Comparison of ENCODE assay signal across 1 cellular context in genomic region chr22:20456064-20456721, GRCh38.
TF ChIP-seq lines count a peak whose summit lies in the region.

No MANE protein-coding gene starts in this region.

TF ChIP-seq in HEK293, 187 proteins besides CTCF, POLR2A, EP300 and RAD21 (continued from another document and continues in another):
- TF ChIP-seq, protein P1, sequence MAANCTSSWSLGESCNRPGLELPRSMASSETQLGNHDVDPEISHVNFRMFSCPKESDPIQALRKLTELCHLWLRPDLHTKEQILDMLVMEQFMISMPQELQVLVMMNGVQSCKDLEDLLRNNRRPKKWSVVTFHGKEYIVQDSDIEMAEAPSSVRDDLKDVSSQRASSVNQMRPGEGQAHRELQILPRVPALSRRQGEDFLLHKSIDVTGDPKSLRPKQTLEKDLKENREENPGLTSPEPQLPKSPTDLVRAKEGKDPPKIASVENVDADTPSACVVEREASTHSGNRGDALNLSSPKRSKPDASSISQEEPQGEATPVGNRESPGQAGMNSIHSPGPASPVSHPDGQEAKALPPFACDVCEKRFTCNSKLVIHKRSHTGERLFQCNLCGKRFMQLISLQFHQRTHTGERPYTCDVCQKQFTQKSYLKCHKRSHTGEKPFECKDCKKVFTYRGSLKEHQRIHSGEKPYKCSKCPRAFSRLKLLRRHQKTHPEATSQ (tag by site-specific recombination; IDR thresholded peaks at IDR 0.05) = no peak
- no peak for TF ChIP-seq ZNF19 (tag by site-specific recombination; IDR thresholded peaks at IDR 0.05; ENCODE audit: low read depth)
- TF ChIP-seq, protein P2, sequence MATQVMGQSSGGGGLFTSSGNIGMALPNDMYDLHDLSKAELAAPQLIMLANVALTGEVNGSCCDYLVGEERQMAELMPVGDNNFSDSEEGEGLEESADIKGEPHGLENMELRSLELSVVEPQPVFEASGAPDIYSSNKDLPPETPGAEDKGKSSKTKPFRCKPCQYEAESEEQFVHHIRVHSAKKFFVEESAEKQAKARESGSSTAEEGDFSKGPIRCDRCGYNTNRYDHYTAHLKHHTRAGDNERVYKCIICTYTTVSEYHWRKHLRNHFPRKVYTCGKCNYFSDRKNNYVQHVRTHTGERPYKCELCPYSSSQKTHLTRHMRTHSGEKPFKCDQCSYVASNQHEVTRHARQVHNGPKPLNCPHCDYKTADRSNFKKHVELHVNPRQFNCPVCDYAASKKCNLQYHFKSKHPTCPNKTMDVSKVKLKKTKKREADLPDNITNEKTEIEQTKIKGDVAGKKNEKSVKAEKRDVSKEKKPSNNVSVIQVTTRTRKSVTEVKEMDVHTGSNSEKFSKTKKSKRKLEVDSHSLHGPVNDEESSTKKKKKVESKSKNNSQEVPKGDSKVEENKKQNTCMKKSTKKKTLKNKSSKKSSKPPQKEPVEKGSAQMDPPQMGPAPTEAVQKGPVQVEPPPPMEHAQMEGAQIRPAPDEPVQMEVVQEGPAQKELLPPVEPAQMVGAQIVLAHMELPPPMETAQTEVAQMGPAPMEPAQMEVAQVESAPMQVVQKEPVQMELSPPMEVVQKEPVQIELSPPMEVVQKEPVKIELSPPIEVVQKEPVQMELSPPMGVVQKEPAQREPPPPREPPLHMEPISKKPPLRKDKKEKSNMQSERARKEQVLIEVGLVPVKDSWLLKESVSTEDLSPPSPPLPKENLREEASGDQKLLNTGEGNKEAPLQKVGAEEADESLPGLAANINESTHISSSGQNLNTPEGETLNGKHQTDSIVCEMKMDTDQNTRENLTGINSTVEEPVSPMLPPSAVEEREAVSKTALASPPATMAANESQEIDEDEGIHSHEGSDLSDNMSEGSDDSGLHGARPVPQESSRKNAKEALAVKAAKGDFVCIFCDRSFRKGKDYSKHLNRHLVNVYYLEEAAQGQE (tag by site-specific recombination; IDR thresholded peaks at IDR 0.05) = no peak
- TF ChIP-seq, protein P3, sequence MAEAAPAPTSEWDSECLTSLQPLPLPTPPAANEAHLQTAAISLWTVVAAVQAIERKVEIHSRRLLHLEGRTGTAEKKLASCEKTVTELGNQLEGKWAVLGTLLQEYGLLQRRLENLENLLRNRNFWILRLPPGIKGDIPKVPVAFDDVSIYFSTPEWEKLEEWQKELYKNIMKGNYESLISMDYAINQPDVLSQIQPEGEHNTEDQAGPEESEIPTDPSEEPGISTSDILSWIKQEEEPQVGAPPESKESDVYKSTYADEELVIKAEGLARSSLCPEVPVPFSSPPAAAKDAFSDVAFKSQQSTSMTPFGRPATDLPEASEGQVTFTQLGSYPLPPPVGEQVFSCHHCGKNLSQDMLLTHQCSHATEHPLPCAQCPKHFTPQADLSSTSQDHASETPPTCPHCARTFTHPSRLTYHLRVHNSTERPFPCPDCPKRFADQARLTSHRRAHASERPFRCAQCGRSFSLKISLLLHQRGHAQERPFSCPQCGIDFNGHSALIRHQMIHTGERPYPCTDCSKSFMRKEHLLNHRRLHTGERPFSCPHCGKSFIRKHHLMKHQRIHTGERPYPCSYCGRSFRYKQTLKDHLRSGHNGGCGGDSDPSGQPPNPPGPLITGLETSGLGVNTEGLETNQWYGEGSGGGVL (tag by site-specific recombination; IDR thresholded peaks at IDR 0.05) = no peak
- no peak for TF ChIP-seq ZNF473 (tag by site-specific recombination; IDR thresholded peaks at IDR 0.05)
- TF ChIP-seq ZNF174 (tag by site-specific recombination; IDR thresholded peaks at IDR 0.05) = no peak
- peak; percentile 67 for TF ChIP-seq EGR2 (tag by site-specific recombination; IDR thresholded peaks at IDR 0.05; ENCODE audit: low read depth)
- no peak for TF ChIP-seq ELK4 (IDR thresholded peaks at IDR 0.05; ENCODE audit: borderline replicate concordance, low read depth, low read length)
- no peak for TF ChIP-seq ZSCAN18 (tag by site-specific recombination; IDR thresholded peaks at IDR 0.05)
- no peak for TF ChIP-seq MZF1 (tag by site-specific recombination; IDR thresholded peaks at IDR 0.05; ENCODE audit: borderline replicate concordance)
- TF ChIP-seq ZNF2 (tag by site-specific recombination; IDR thresholded peaks at IDR 0.05) = peak; percentile 76
- TF ChIP-seq ZNF585B (tag by site-specific recombination; IDR thresholded peaks at IDR 0.05) = no peak
- no peak for TF ChIP-seq ZBTB26 (tag by site-specific recombination; optimal IDR thresholded peaks at IDR 0.05)
- no peak for TF ChIP-seq KLF16 (tag by site-specific recombination; IDR thresholded peaks at IDR 0.05)
- TF ChIP-seq ZSCAN16 (tag by site-specific recombination; IDR thresholded peaks at IDR 0.05) = no peak
- TF ChIP-seq, protein P4, sequence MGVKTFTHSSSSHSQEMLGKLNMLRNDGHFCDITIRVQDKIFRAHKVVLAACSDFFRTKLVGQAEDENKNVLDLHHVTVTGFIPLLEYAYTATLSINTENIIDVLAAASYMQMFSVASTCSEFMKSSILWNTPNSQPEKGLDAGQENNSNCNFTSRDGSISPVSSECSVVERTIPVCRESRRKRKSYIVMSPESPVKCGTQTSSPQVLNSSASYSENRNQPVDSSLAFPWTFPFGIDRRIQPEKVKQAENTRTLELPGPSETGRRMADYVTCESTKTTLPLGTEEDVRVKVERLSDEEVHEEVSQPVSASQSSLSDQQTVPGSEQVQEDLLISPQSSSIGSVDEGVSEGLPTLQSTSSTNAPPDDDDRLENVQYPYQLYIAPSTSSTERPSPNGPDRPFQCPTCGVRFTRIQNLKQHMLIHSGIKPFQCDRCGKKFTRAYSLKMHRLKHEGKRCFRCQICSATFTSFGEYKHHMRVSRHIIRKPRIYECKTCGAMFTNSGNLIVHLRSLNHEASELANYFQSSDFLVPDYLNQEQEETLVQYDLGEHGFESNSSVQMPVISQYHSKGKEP (tag by site-specific recombination; IDR thresholded peaks at IDR 0.05) = peak; percentile 57
- TF ChIP-seq, protein P5, sequence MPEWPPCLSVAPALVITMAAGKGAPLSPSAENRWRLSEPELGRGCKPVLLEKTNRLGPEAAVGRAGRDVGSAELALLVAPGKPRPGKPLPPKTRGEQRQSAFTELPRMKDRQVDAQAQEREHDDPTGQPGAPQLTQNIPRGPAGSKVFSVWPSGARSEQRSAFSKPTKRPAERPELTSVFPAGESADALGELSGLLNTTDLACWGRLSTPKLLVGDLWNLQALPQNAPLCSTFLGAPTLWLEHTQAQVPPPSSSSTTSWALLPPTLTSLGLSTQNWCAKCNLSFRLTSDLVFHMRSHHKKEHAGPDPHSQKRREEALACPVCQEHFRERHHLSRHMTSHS (tag by site-specific recombination; IDR thresholded peaks at IDR 0.05) = no peak
- no peak for TF ChIP-seq ZNF624 (tag by site-specific recombination; IDR thresholded peaks at IDR 0.05)
- TF ChIP-seq ZIC2 (tag by site-specific recombination; IDR thresholded peaks at IDR 0.05) = no peak
- TF ChIP-seq ZNF792 (tag by site-specific recombination; IDR thresholded peaks at IDR 0.05) = no peak
- no peak for TF ChIP-seq ZNF354C (tag by site-specific recombination; IDR thresholded peaks at IDR 0.05; ENCODE audit: borderline replicate concordance, low read depth)
- no peak for TF ChIP-seq ZBTB11 (tag by site-specific recombination; conservative IDR thresholded peaks at IDR 0.05; ENCODE audit: low read depth)
- TF ChIP-seq ZNF24 (tag by site-specific recombination; IDR thresholded peaks at IDR 0.05) = no peak
- TF ChIP-seq ZBTB49 (tag by site-specific recombination; IDR thresholded peaks at IDR 0.05; ENCODE audit: low read depth) = no peak
- TF ChIP-seq ZNF366 (tag by site-specific recombination; conservative IDR thresholded peaks at IDR 0.05) = no peak
- TF ChIP-seq ZFP69B (tag by site-specific recombination; IDR thresholded peaks at IDR 0.05) = no peak
- no peak for TF ChIP-seq ZNF777 (tag by site-specific recombination; IDR thresholded peaks at IDR 0.05; ENCODE audit: borderline replicate concordance)
- no peak for TF ChIP-seq ZNF423 (tag by site-specific recombination; IDR thresholded peaks at IDR 0.05)
- TF ChIP-seq, protein P6, sequence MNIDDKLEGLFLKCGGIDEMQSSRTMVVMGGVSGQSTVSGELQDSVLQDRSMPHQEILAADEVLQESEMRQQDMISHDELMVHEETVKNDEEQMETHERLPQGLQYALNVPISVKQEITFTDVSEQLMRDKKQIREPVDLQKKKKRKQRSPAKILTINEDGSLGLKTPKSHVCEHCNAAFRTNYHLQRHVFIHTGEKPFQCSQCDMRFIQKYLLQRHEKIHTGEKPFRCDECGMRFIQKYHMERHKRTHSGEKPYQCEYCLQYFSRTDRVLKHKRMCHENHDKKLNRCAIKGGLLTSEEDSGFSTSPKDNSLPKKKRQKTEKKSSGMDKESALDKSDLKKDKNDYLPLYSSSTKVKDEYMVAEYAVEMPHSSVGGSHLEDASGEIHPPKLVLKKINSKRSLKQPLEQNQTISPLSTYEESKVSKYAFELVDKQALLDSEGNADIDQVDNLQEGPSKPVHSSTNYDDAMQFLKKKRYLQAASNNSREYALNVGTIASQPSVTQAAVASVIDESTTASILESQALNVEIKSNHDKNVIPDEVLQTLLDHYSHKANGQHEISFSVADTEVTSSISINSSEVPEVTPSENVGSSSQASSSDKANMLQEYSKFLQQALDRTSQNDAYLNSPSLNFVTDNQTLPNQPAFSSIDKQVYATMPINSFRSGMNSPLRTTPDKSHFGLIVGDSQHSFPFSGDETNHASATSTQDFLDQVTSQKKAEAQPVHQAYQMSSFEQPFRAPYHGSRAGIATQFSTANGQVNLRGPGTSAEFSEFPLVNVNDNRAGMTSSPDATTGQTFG (tag by site-specific recombination; IDR thresholded peaks at IDR 0.05; ENCODE audit: borderline replicate concordance) = no peak
- TF ChIP-seq ZNF776 (tag by site-specific recombination; IDR thresholded peaks at IDR 0.05; ENCODE audit: borderline replicate concordance) = no peak
- no peak for TF ChIP-seq ZNF37A (tag by site-specific recombination; IDR thresholded peaks at IDR 0.05)
- TF ChIP-seq ZEB2 (tag by site-specific recombination; IDR thresholded peaks at IDR 0.05) = no peak
- no peak for TF ChIP-seq GLI2 (tag by site-specific recombination; IDR thresholded peaks at IDR 0.05; ENCODE audit: borderline replicate concordance, low read depth)
- TF ChIP-seq ZNF654 (tag by site-specific recombination; IDR thresholded peaks at IDR 0.05; ENCODE audit: low read depth) = peak; percentile 88
- no peak for TF ChIP-seq KLF1 (tag by site-specific recombination; IDR thresholded peaks at IDR 0.05)
- no peak for TF ChIP-seq ZNF121 (tag by site-specific recombination; IDR thresholded peaks at IDR 0.05)
- TF ChIP-seq ZNF560 (tag by site-specific recombination; IDR thresholded peaks at IDR 0.05; ENCODE audit: borderline replicate concordance) = no peak
